Comparison of ENCODE assay signal across 15 cellular contexts in the genomic region with DNA sequence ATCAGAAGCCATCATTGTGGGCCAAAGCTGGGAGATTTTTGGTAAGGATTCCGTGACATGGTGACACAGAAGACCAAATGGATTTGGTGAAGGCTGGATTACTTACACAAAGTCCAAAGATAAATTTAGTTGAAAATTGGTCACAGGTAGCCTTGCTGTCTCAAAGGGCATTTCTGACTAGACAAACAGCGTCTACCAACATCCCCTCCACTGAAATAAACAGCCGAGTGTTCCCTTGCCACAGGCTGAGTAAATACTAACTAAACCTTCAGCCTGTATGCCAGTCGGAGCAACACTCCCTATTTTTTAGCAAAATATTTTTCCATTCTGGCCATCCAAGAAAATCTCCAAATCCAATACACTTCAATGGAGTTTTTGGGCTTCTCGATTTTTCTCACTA.
DNase-seq lines count a peak whose midpoint lies in the region; ATAC-seq, FAIRE-seq and TF ChIP-seq lines count a peak whose summit lies in the region.
"Had no signal": no experiment of that assay in that cellular context is flagged by ENCODE, and none has a peak within 500 bp of the region (broad histone marks: within the 10 kb centered on the region; RNA-seq: fewer than 3 reads in every experiment).

No MANE protein-coding gene starts in this region.

- no peaks in the 10 kb centered on the region for H3K27me3 ChIP-seq in Peyer's patch
- peaks cover 0 to 7% of the 10 kb centered on the region in 2 experiments; a peak in 1 of 5 replicates for H3K27me3 ChIP-seq in HepG2 (ENCODE audit: control insufficient read depth in 1 of 2, insufficient read depth in 2 of 2, low read length in 2 of 2)
- H3K27me3 ChIP-seq in GM23338 (ENCODE audit: insufficient read depth), result no peaks in the 10 kb centered on the region
- no peaks in the 10 kb centered on the region for H3K27me3 ChIP-seq in right cardiac atrium (ENCODE audit: control insufficient read depth, insufficient read depth)

- TF ChIP-seq CTCF in Peyer's patch (IDR thresholded peaks at IDR 0.05) (no peak), HepG2 (CRISPR knock-in tag; IDR thresholded peaks at IDR 0.05) (no peak), nephron (IDR thresholded peaks at IDR 0.05; ENCODE audit: unreplicated experiment in 3 of 3) (no peak), type B pancreatic cell (conservative IDR thresholded peaks at IDR 0.05) (no peak), GM23338 (conservative IDR thresholded peaks at IDR 0.05; ENCODE audit: low read depth in 2 of 2) (no peak)

- CTCF ChIA-PET in HepG2 (lab: Yijun Ruan, JAX; ENCODE audit: low intra/inter-chr PET ratio, low total read pairs), result no interaction called here

- H3K27me3 Mint-ChIP-seq in nephron (ENCODE audit: low read depth), result no peaks in the 10 kb centered on the region
- no peaks in the 10 kb centered on the region for H3K27me3 Mint-ChIP-seq in type B pancreatic cell
- H3K27me3 Mint-ChIP-seq in GM23338 (ENCODE audit: insufficient read depth, low read depth, poor library complexity), result no peaks in the 10 kb centered on the region
- H3K27me3 Mint-ChIP-seq: B cell; CD4-positive, alpha-beta T cell had no signal

- H3K36me3 Mint-ChIP-seq in nephron (ENCODE audit: low read depth) (no peaks in the 10 kb centered on the region), type B pancreatic cell (no peaks in the 10 kb centered on the region), GM23338 (ENCODE audit: low read depth) (no peaks in the 10 kb centered on the region)
- H3K36me3 Mint-ChIP-seq: IgD-negative memory B cell had no signal

- BruUV-seq in HepG2 (replicated peaks; lab: Mats Ljungman, UMichigan), result no TSS peak

- H3K36me3 ChIP-seq in Peyer's patch (no peaks in the 10 kb centered on the region), HepG2 (replicated peaks in 1 of 2; ENCODE audit: control insufficient read depth in 1 of 2, insufficient read depth in 2 of 2, low read length in 2 of 2) (no peaks in the 10 kb centered on the region), GM23338 (ENCODE audit: insufficient read depth) (no peaks in the 10 kb centered on the region)

- 2% methylated on average over 5 of the region's 5 CpGs for WGBS in HepG2 (ENCODE audit: low lambda C conversion rate)
- 94% methylated on average over 5 of the region's 5 CpGs for WGBS in right cardiac atrium

- H3K27ac Mint-ChIP-seq in nephron (peak overlapping the region; percentile 50 to 93 (median 79)), type B pancreatic cell (peak overlapping the region; percentile 93), GM23338 (no peak overlapping the region)
- H3K27ac Mint-ChIP-seq: B cell; CD4-positive, alpha-beta T cell; IgD-negative memory B cell had no signal

- H2AFZ ChIP-seq in HepG2 (ENCODE audit: low read length) (no peak overlapping the region), GM23338 (no peak overlapping the region)

- H3K9me3 ChIP-seq in Peyer's patch, result no peaks in the 10 kb centered on the region
- no peaks in the 10 kb centered on the region for H3K9me3 ChIP-seq in HepG2 (ENCODE audit: low read length)
- no peaks in the 10 kb centered on the region for H3K9me3 ChIP-seq in right cardiac atrium (ENCODE audit: control insufficient read depth, low read length)

- TF ChIP-seq RAD21 in HepG2 (CRISPR knock-in tag; IDR thresholded peaks at IDR 0.05), result no peak

- ATAC-seq in HepG2 (peak; percentile 82), GM23338 (no peak), right cardiac atrium (no peak)

- TF ChIP-seq POLR2A in Peyer's patch (IDR thresholded peaks at IDR 0.05), result no peak
- no peak for TF ChIP-seq POLR2A in HepG2 (IDR thresholded peaks at IDR 0.05; ENCODE audit: insufficient read depth in 1 of 2, low read depth in 2 of 2, low read length in 2 of 2)

- TF ChIP-seq EP300 in HepG2 (IDR thresholded peaks at IDR 0.05; ENCODE audit: low read depth in 2 of 2, low read length in 2 of 2) (no peak), HepG2 (CRISPR knock-in tag; IDR thresholded peaks at IDR 0.05; ENCODE audit: borderline replicate concordance) (no peak)

- H3F3A ChIP-seq in GM23338 (replicated peaks; ENCODE audit: low read depth), result no peaks in the 10 kb centered on the region

- H3K4me1 Mint-ChIP-seq in nephron, result peaks cover 6% of the 10 kb centered on the region
- H3K4me1 Mint-ChIP-seq in type B pancreatic cell (ENCODE audit: unreplicated experiment), result peaks cover 36% of the 10 kb centered on the region
- H3K4me1 Mint-ChIP-seq in GM23338, result peaks cover 17% of the 10 kb centered on the region
- H3K4me1 Mint-ChIP-seq: B cell, IgD-negative memory B cell had no signal

- peak overlapping the region in 1 of 4 donors; percentile 28 for H3K4me3 ChIP-seq in Peyer's patch
- H3K4me3 ChIP-seq in HepG2 (replicated peaks in 1 of 3; ENCODE audit: insufficient read depth in 1 of 3, low read depth in 2 of 3, low read length in 3 of 3), result peak overlapping the region in 1 of 3 experiments; percentile 2; a peak in 3 of 6 replicates
- H3K4me3 ChIP-seq in GM23338, result no peak overlapping the region
- no peak overlapping the region for H3K4me3 ChIP-seq in right cardiac atrium (ENCODE audit: low read length)

- H3K9ac ChIP-seq in HepG2 (ENCODE audit: insufficient read depth, low read depth, low read length), result no peak overlapping the region

- H3K4me2 ChIP-seq in HepG2 (ENCODE audit: low read depth, low read length), result peak overlapping the region; percentile 64
- H3K4me2 ChIP-seq in GM23338, result no peak overlapping the region

- peaks cover 4% of the 10 kb centered on the region; the same call in 1 of the 2 replicates for H3K9me2 ChIP-seq in GM23338 (ENCODE audit: insufficient read depth)

- no peak for FAIRE-seq in HepG2 (lab: Jason Lieb, UNC)
- FAIRE-seq: A204.1, GM12891, H54 had no signal

- H3K9me3 Mint-ChIP-seq in nephron, result peaks cover 2% of the 10 kb centered on the region
- peaks cover 4% of the 10 kb centered on the region for H3K9me3 Mint-ChIP-seq in type B pancreatic cell
- H3K9me3 Mint-ChIP-seq in GM23338, result no peaks in the 10 kb centered on the region
- H3K9me3 Mint-ChIP-seq: CD4-positive, alpha-beta T cell; IgD-negative memory B cell had no signal

- in situ Hi-C loops in HepG2 (cut with HindIII; ENCODE audit: extremely low pct_ligation_motif_present, low pct_unique_long_range_greater_than_20kb), result no loop called here

- H3K4me3 Mint-ChIP-seq in nephron (no peak overlapping the region), type B pancreatic cell (no peak overlapping the region), GM23338 (no peak overlapping the region)
- H3K4me3 Mint-ChIP-seq: B cell; CD4-positive, alpha-beta T cell; IgD-negative memory B cell had no signal

- H4K20me1 ChIP-seq in HepG2 (ENCODE audit: insufficient read depth, low read length), result no peaks in the 10 kb centered on the region
- H4K20me1 ChIP-seq in GM23338 (replicated peaks; ENCODE audit: insufficient read depth), result no peaks in the 10 kb centered on the region

- H3K79me2 ChIP-seq in HepG2 (ENCODE audit: insufficient read depth, low read length) (no peaks in the 10 kb centered on the region), GM23338 (replicated peaks; ENCODE audit: insufficient read depth) (no peaks in the 10 kb centered on the region)

- intact Hi-C loops in HepG2 (cut with micrococcal nuclease; ENCODE audit: unreplicated experiment), result no loop called here
- intact Hi-C loops in right cardiac atrium (cut with DNase I), result no loop called here

- DNase-seq in Peyer's patch (no peak), HepG2 (ENCODE audit: low spot score) (peak; percentile 12), type B pancreatic cell (ENCODE audit: extremely low spot score, unreplicated experiment) (no peak), GM23338 (ENCODE audit: low spot score) (no peak), NCI-H187 treated with DMSO at 0.1 percent for 48 hours (lab: John Stamatoyannopoulos, UW) (no peak), right cardiac atrium (no peak)
- DNase-seq: C1 segment of cervical spinal cord; CD4-positive, alpha-beta T cell; DMS79 had no signal

- H3K4me1 ChIP-seq in Peyer's patch, result no peaks in the 10 kb centered on the region
- H3K4me1 ChIP-seq in HepG2 (ENCODE audit: insufficient read depth, low read length), result peaks cover 31% of the 10 kb centered on the region
- peaks cover 4% of the 10 kb centered on the region for H3K4me1 ChIP-seq in GM23338 (ENCODE audit: insufficient read depth)
- H3K4me1 ChIP-seq in right cardiac atrium (ENCODE audit: control insufficient read depth, insufficient read depth, low read length), result no peaks in the 10 kb centered on the region

- H3K27ac ChIP-seq in Peyer's patch (peak overlapping the region in 3 of 4 donors; percentile 13 to 90 (median 84)), HepG2 (ENCODE audit: extremely low read length, insufficient read depth, low read length) (no peak overlapping the region), GM23338 (ENCODE audit: low read depth) (no peak overlapping the region), right cardiac atrium (ENCODE audit: low read length) (no peak overlapping the region)

- POLR2A ChIA-PET in HepG2 (lab: Yijun Ruan, JAX), result no interaction called here

TF ChIP-seq in HepG2, 621 proteins besides CTCF, POLR2A, EP300 and RAD21 (continues in another document):
- TF ChIP-seq KLF15 (CRISPR knock-in tag; IDR thresholded peaks at IDR 0.05; ENCODE audit: borderline replicate concordance) (no peak), ZMYM2 (CRISPR knock-in tag; IDR thresholded peaks at IDR 0.05) (no peak), FOXJ3 (CRISPR knock-in tag; IDR thresholded peaks at IDR 0.05; ENCODE audit: borderline replicate concordance) (peak; percentile 24; the same call in 1 of the 2 replicates), STAT5B (CRISPR knock-in tag; IDR thresholded peaks at IDR 0.05) (no peak), FOXP1 (IDR thresholded peaks at IDR 0.05) (no peak), FOXP1 (CRISPR knock-in tag; IDR thresholded peaks at IDR 0.05) (peak; percentile 60), ZBTB21 (CRISPR knock-in tag; IDR thresholded peaks at IDR 0.05) (no peak), CREB1 (IDR thresholded peaks at IDR 0.05) (no peak), CREB1 (CRISPR knock-in tag; IDR thresholded peaks at IDR 0.05) (no peak)

TF ChIP-seq in GM23338, 12 proteins besides CTCF, POLR2A, EP300 and RAD21 (continues in another document):
- no peak for TF ChIP-seq JUNB (IDR thresholded peaks at IDR 0.05; ENCODE audit: unreplicated experiment)
- no peak for TF ChIP-seq ZNF114 (CRISPR knock-in tag; IDR thresholded peaks at IDR 0.05)
- TF ChIP-seq ZNF331 (CRISPR knock-in tag; IDR thresholded peaks at IDR 0.05; ENCODE audit: low read depth), result no peak
- TF ChIP-seq CREB1 (CRISPR knock-in tag; IDR thresholded peaks at IDR 0.05; ENCODE audit: low read depth), result no peak
- no peak for TF ChIP-seq NANOG (IDR thresholded peaks at IDR 0.05; ENCODE audit: borderline replicate concordance)

Comparison
In these comparisons a context has a peak if more than half of its experiments do, and no peak if none do; other contexts are left out.
1. H3K27ac ChIP-seq: peak in Peyer's patch (3 of 4); none in HepG2 (single experiment), GM23338 (single experiment) and right cardiac atrium (single experiment).